In the genomic region with DNA sequence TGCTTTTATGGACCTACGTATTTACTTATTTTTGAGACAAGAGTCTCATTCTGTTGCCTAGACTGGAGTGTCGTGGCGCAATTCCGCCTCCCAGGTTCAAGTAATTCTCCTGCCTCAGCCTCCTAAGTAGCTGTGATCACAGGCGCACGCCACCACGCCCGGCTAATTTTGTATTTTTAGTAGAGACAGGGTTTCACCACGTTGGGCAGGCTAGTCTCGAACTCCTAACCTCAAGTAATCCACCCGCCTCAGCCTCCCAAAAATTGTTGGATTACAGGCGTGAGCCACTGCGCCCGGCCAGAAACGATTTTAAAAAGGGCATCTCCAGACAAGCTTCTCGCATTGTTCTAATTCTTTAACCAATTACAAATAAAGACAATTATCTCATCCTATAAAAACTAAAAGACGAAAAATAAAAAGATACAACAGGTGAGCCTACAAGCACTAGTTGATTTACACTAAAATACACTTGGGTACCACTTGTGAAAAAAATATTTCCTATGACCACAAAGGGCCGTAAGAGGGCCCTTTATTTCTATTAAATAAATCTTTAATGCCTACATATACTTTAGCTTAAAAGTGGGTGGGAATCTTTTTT, we compare ENCODE assay signal across 10 cellular contexts. TPM values are rescaled to one million over a fixed set of nuclear protein-coding genes. Genes with fewer than 3 reads are reported as not detected.
DNase-seq lines count a peak whose midpoint lies in the region; ATAC-seq and TF ChIP-seq lines count a peak whose summit lies in the region.
"Had no signal": no experiment of that assay in that cellular context is flagged by ENCODE, and none has a peak within 500 bp of the region (broad histone marks: within the 10 kb centered on the region; RNA-seq: fewer than 3 reads in every experiment).

No MANE protein-coding gene starts in this region.

- H3K4me2 ChIP-seq in skeletal muscle satellite cell (ENCODE audit: low read length) = peak overlapping the region; percentile 79

- no peaks in the 10 kb centered on the region for H3K9me3 Mint-ChIP-seq in activated CD8-positive, alpha-beta memory T cell treated with anti-CD3 and anti-CD28 coated beads, Interleukin-2, amount 10 ng/mL, durations not matched to agents 7 days and 5 days (ENCODE audit: low read depth)

- no peak for DNase-seq in activated CD8-positive, alpha-beta memory T cell treated with anti-CD3 and anti-CD28 coated beads, Interleukin-2, amount 10 ng/mL, durations not matched to agents 7 days and 5 days
- DNase-seq in activated CD8-positive, alpha-beta memory T cell treated with anti-CD3 and anti-CD28 coated beads, Interleukin-2, amount 50 U/mL, for 4 hours = no peak
- no peak for DNase-seq in fibroblast of villous mesenchyme (ENCODE audit: low read depth)
- DNase-seq in substantia nigra (lab: John Stamatoyannopoulos, UW) = no peak
- DNase-seq: heart right ventricle, NCI-H524 treated with DMSO at 0.1 percent for 48 hours had no signal

- H3K4me1 ChIP-seq in skeletal muscle satellite cell (ENCODE audit: control insufficient read depth, insufficient read depth, low read length) = peaks cover 18% of the 10 kb centered on the region

- H3K27me3 Mint-ChIP-seq in activated CD8-positive, alpha-beta memory T cell treated with anti-CD3 and anti-CD28 coated beads, Interleukin-2, amount 10 ng/mL, durations not matched to agents 7 days and 5 days = no peaks in the 10 kb centered on the region

- no peaks in the 10 kb centered on the region for H3K27me3 ChIP-seq in skeletal muscle satellite cell (ENCODE audit: control insufficient read depth, insufficient read depth, low read length)
- H3K27me3 ChIP-seq: heart right ventricle had no signal

- H3K4me1 Mint-ChIP-seq in activated CD8-positive, alpha-beta memory T cell treated with anti-CD3 and anti-CD28 coated beads, Interleukin-2, amount 10 ng/mL, durations not matched to agents 7 days and 5 days = peaks cover 50% of the 10 kb centered on the region

- H3K9ac ChIP-seq in skeletal muscle satellite cell (ENCODE audit: low read depth, low read length) = peak overlapping the region; percentile 99

- no peak overlapping the region for H3K27ac ChIP-seq in substantia nigra (ENCODE audit: low read depth, low read length, poor library complexity, severe bottlenecking)

- H3K27ac Mint-ChIP-seq in activated CD8-positive, alpha-beta memory T cell treated with anti-CD3 and anti-CD28 coated beads, Interleukin-2, amount 10 ng/mL, durations not matched to agents 7 days and 5 days = no peak overlapping the region

- no peaks in the 10 kb centered on the region for H3K36me3 ChIP-seq in skeletal muscle satellite cell (ENCODE audit: insufficient read depth, low read length)
- H3K36me3 ChIP-seq: heart right ventricle had no signal

- H3K9me3 ChIP-seq in skeletal muscle satellite cell (replicated peaks; ENCODE audit: low read length) = no peaks in the 10 kb centered on the region
- H3K9me3 ChIP-seq: heart right ventricle had no signal

- H3K36me3 Mint-ChIP-seq in activated CD8-positive, alpha-beta memory T cell treated with anti-CD3 and anti-CD28 coated beads, Interleukin-2, amount 10 ng/mL, durations not matched to agents 7 days and 5 days = peaks cover 20% of the 10 kb centered on the region

- ATAC-seq in activated CD8-positive, alpha-beta memory T cell treated with anti-CD3 and anti-CD28 coated beads, Interleukin-2, amount 10 ng/mL, durations not matched to agents 7 days and 5 days = no peak
- no peak for ATAC-seq in HG03196 (IDR thresholded peaks at IDR 0.05; ENCODE audit: unreplicated experiment)
- no peak for ATAC-seq in HG02759 (IDR thresholded peaks at IDR 0.05; ENCODE audit: unreplicated experiment)
- ATAC-seq: heart right ventricle had no signal

- H3K4me3 Mint-ChIP-seq in activated CD8-positive, alpha-beta memory T cell treated with anti-CD3 and anti-CD28 coated beads, Interleukin-2, amount 10 ng/mL, durations not matched to agents 7 days and 5 days = peak overlapping the region; percentile 96

- H3K4me3 ChIP-seq in WI38 (ENCODE audit: low read depth, low read length) (peak overlapping the region; percentile 81), fibroblast of villous mesenchyme (ENCODE audit: low read depth, low read length) (peak overlapping the region; percentile 100), skeletal muscle satellite cell (ENCODE audit: low read length) (peak overlapping the region; percentile 91)

- CTCF ChIA-PET in activated CD8-positive, alpha-beta memory T cell treated with anti-CD3 and anti-CD28 coated beads, Interleukin-2, amount 10 ng/mL, durations not matched to agents 7 days and 5 days (lab: Charles Lee) = interaction anchor here (0.6 to 1.8 kb wide), 9 partner anchors 9 to 637 kb away, joined by 3 to 7 read pairs (median 3); no protein-coding TSS in a partner anchor

- TF ChIP-seq CTCF in WI38 (IDR thresholded peaks at IDR 0.05; ENCODE audit: low read depth, low read length) = no peak
- no peak for TF ChIP-seq CTCF in fibroblast of villous mesenchyme (IDR thresholded peaks at IDR 0.05; ENCODE audit: insufficient read depth, low read depth, low read length)

RNA-seq across cellular contexts. Expression of a gene that starts 2.4 kb away (rescaled TPM):
- 100 to 1,000 TPM; 108 to 113 TPM for total RNA-seq in activated CD8-positive, alpha-beta memory T cell treated with anti-CD3 and anti-CD28 coated beads, Interleukin-2, amount 10 ng/mL, durations not matched to agents 7 days and 5 days
- total RNA-seq in fibroblast of villous mesenchyme = 21.3 and 45.8 TPM in 2 replicates
- 22.1 and 39.5 TPM in 2 replicates for total RNA-seq in skeletal muscle satellite cell (2012; rRNA removed)

RNA-seq across cellular contexts. Expression of a gene that starts 59.1 kb away (rescaled TPM):
- 1 to 10 TPM in 1 of 2 experiments, under 1 TPM in 1; 0.84 to 1.3 TPM for total RNA-seq in activated CD8-positive, alpha-beta memory T cell treated with anti-CD3 and anti-CD28 coated beads, Interleukin-2, amount 10 ng/mL, durations not matched to agents 7 days and 5 days
- total RNA-seq in fibroblast of villous mesenchyme = 9.1 and 12.2 TPM in 2 replicates
- 33.2 and 58.8 TPM in 2 replicates for total RNA-seq in skeletal muscle satellite cell (2012; rRNA removed)
